In the genomic region with DNA sequence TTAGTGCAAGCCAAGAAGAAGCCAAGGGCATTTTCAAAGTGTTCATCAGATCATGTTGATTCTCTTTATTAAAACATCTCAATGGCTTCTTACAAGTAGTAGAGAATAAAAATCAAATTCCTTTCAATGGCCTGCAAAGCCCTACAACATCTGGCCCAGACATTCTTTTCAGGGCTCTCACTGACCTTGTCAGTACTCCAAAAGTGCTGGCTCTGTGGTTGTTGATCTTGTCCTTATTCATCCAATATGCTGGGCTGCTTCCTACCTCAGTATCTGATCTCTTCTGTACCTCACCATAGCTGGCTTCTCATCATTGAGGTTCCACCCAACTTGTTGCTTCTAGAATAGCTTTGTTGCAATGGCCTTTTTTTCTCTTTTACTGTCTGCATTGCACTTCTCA, we compare ENCODE assay signal across 16 cellular contexts.
"Had no signal": no experiment of that assay in that cellular context is flagged by ENCODE, and none has a peak within 500 bp of the region (broad histone marks: within the 10 kb centered on the region; RNA-seq: fewer than 3 reads in every experiment).

No MANE protein-coding gene starts in this region.

- ATAC-seq: activated T-helper 17 cell treated with anti-CD3 and anti-CD28 coated beads, Interleukin-2, amount 50 U/mL, for 72 hours; body of pancreas; esophagus mucosa; gastroesophageal sphincter; pancreas; stimulated activated naive CD8-positive, alpha-beta T cell treated with anti-CD3 and anti-CD28 coated beads, Interleukin-15, amount 100 ng/mL, for 72 hours had no signal

- H3K27me3 ChIP-seq: adrenal gland, body of pancreas, gastroesophageal sphincter, pancreas, tibial artery had no signal

- H3K9me3 ChIP-seq: adrenal gland, body of pancreas, gastroesophageal sphincter, pancreas, tibial artery had no signal

- H3K27ac ChIP-seq: adrenal gland, body of pancreas, gastroesophageal sphincter, pancreas, tibial artery had no signal

- DNase-seq: activated CD4-positive, alpha-beta T cell treated with anti-CD3 and anti-CD28 coated beads, Interleukin-2, amount 10 ng/mL, durations not matched to agents 7 days and 5 days; activated CD4-positive, CD25-positive, alpha-beta regulatory T cell; activated naive CD4-positive, alpha-beta T cell treated with anti-CD3 and anti-CD28 coated beads, Interleukin-2, amount 10 ng/mL, durations not matched to agents 7 days and 5 days; activated T-cell treated with anti-CD3 and anti-CD28 coated beads for 4 hours; adrenal gland; body of pancreas; dermis blood vessel endothelial cell; naive B cell; pancreas; stimulated activated CD4-positive, alpha-beta T cell treated with anti-CD3 and anti-CD28 coated beads, Interleukin-15, amount 100 ng/mL, for 24 hours; stimulated activated CD4-positive, alpha-beta T cell treated with anti-CD3 and anti-CD28 coated beads, Interleukin-4, amount 100 ng/mL, for 4 hours; stimulated activated naive CD8-positive, alpha-beta T cell treated with anti-CD3 and anti-CD28 coated beads, Interleukin-15, amount 100 ng/mL, for 72 hours; tibial artery had no signal

- H3K4me3 ChIP-seq: adrenal gland, body of pancreas, gastroesophageal sphincter, pancreas, tibial artery had no signal

- H3K36me3 ChIP-seq: adrenal gland, gastroesophageal sphincter, pancreas, tibial artery had no signal

- H3K4me1 ChIP-seq: adrenal gland, pancreas had no signal
